In genomic region chr6:6834356-6835342, GRCh38 we compare ENCODE assay signal across 14 cellular contexts.
A peak's percentile ranks its signal among the peaks of the same experiment; 100 is the strongest.
DNase-seq lines count a peak whose midpoint lies in the region; ATAC-seq, FAIRE-seq and TF ChIP-seq lines count a peak whose summit lies in the region.
"Had no signal": no experiment of that assay in that cellular context is flagged by ENCODE, and none has a peak within 500 bp of the region (broad histone marks: within the 10 kb centered on the region; RNA-seq: fewer than 3 reads in every experiment).

No MANE protein-coding gene starts in this region.

- H3K27ac Mint-ChIP-seq in type B pancreatic cell, result peak overlapping the region; percentile 33
- H3K27ac Mint-ChIP-seq in stimulated activated naive CD8-positive, alpha-beta T cell treated with anti-CD3 and anti-CD28 coated beads, Interleukin-15, amount 100 ng/mL, for 72 hours, result no peak overlapping the region
- H3K27ac Mint-ChIP-seq: memory B cell had no signal

- no peak overlapping the region for H3K4me3 ChIP-seq in fibroblast of the aortic adventitia (ENCODE audit: low read depth, low read length)

- DNase-seq in NCI-H82 (lab: John Stamatoyannopoulos, UW) (peak; percentile 24), NCI-H82 treated with DMSO at 0.1 percent for 48 hours (lab: John Stamatoyannopoulos, UW; ENCODE audit: unreplicated experiment) (no peak), NCI-H345 treated with DMSO at 0.1 percent for 48 hours (lab: John Stamatoyannopoulos, UW; ENCODE audit: unreplicated experiment) (peak; percentile 47), fibroblast of the aortic adventitia (ENCODE audit: low read depth) (peak; percentile 12), type B pancreatic cell (ENCODE audit: extremely low spot score, unreplicated experiment) (no peak), RCC 7860 (ENCODE audit: low spot score) (no peak)
- no peak for DNase-seq in stimulated activated naive CD8-positive, alpha-beta T cell treated with anti-CD3 and anti-CD28 coated beads, Interleukin-15, amount 100 ng/mL, for 72 hours
- DNase-seq: activated CD4-positive, CD25-positive, alpha-beta regulatory T cell; activated effector memory CD4-positive, alpha-beta T cell treated with anti-CD3 and anti-CD28 coated beads, Interleukin-2, amount 50 U/mL, for 16 hours; central memory CD4-positive, alpha-beta T cell; KBM-7 had no signal

- FAIRE-seq in RCC 7860 (lab: Jason Lieb, UNC), result no peak
- FAIRE-seq: A204.1 had no signal

- H3K36me3 Mint-ChIP-seq in type B pancreatic cell, result no peaks in the 10 kb centered on the region
- H3K36me3 Mint-ChIP-seq: memory B cell had no signal

- H3K4me1 Mint-ChIP-seq in type B pancreatic cell (ENCODE audit: unreplicated experiment), result peaks cover 4% of the 10 kb centered on the region
- no peaks in the 10 kb centered on the region for H3K4me1 Mint-ChIP-seq in stimulated activated naive CD8-positive, alpha-beta T cell treated with anti-CD3 and anti-CD28 coated beads, Interleukin-15, amount 100 ng/mL, for 72 hours

- no peak for ATAC-seq in HG03378 (IDR thresholded peaks at IDR 0.05; ENCODE audit: unreplicated experiment)
- no peak for ATAC-seq in stimulated activated naive CD8-positive, alpha-beta T cell treated with anti-CD3 and anti-CD28 coated beads, Interleukin-15, amount 100 ng/mL, for 72 hours

- H3K9me3 Mint-ChIP-seq in type B pancreatic cell, result no peaks in the 10 kb centered on the region
- H3K9me3 Mint-ChIP-seq in stimulated activated naive CD8-positive, alpha-beta T cell treated with anti-CD3 and anti-CD28 coated beads, Interleukin-15, amount 100 ng/mL, for 72 hours, result no peaks in the 10 kb centered on the region
- H3K9me3 Mint-ChIP-seq: memory B cell had no signal

- H3K27me3 Mint-ChIP-seq in type B pancreatic cell, result peaks cover 11% of the 10 kb centered on the region
- H3K27me3 Mint-ChIP-seq in stimulated activated naive CD8-positive, alpha-beta T cell treated with anti-CD3 and anti-CD28 coated beads, Interleukin-15, amount 100 ng/mL, for 72 hours, result peaks cover 44% of the 10 kb centered on the region

- TF ChIP-seq CTCF in fibroblast of the aortic adventitia (IDR thresholded peaks at IDR 0.05; ENCODE audit: insufficient read depth, low read length) (no peak), type B pancreatic cell (conservative IDR thresholded peaks at IDR 0.05) (no peak)

- no peak overlapping the region for H3K4me3 Mint-ChIP-seq in type B pancreatic cell
- no peak overlapping the region for H3K4me3 Mint-ChIP-seq in stimulated activated naive CD8-positive, alpha-beta T cell treated with anti-CD3 and anti-CD28 coated beads, Interleukin-15, amount 100 ng/mL, for 72 hours
- H3K4me3 Mint-ChIP-seq: memory B cell had no signal

Comparison
In these comparisons a context has a peak if more than half of its experiments do, and no peak if none do; other contexts are left out.
1. DNase-seq: peak in NCI-H82 (single experiment), NCI-H345 treated with DMSO at 0.1 percent for 48 hours (single experiment) and fibroblast of the aortic adventitia (single experiment); none in NCI-H82 treated with DMSO at 0.1 percent for 48 hours (single experiment), type B pancreatic cell (single experiment), stimulated activated naive CD8-positive, alpha-beta T cell treated with anti-CD3 and anti-CD28 coated beads, Interleukin-15, amount 100 ng/mL, for 72 hours (0 of 2) and RCC 7860 (single experiment).